ENCODE assay signal across 1 cellular context in the genomic region with DNA sequence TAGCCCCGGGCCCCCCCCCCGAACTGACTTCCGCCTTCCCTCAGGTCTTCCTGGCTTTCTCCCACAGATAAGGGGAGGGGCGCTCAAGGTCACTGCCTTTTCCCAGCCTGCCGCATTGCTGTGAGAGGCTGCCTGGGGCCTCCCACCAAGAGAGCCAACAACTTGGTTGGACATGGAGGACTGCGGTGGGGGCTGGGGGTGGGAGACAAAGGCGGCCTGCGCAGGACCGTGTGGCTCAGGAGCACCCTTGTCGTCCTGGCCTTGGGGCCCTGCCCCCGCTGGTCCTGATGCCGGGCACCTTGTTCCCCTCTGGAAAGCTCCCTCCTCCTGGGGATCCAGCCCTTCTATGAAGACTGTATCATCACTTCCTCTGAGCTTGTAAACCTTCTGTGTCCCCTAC.
TF ChIP-seq lines count a peak whose summit lies in the region.

No MANE protein-coding gene starts in this region.

TF ChIP-seq in GM23338, 12 proteins besides CTCF, POLR2A, EP300 and RAD21 (continued from another document):
- TF ChIP-seq, protein P1, sequence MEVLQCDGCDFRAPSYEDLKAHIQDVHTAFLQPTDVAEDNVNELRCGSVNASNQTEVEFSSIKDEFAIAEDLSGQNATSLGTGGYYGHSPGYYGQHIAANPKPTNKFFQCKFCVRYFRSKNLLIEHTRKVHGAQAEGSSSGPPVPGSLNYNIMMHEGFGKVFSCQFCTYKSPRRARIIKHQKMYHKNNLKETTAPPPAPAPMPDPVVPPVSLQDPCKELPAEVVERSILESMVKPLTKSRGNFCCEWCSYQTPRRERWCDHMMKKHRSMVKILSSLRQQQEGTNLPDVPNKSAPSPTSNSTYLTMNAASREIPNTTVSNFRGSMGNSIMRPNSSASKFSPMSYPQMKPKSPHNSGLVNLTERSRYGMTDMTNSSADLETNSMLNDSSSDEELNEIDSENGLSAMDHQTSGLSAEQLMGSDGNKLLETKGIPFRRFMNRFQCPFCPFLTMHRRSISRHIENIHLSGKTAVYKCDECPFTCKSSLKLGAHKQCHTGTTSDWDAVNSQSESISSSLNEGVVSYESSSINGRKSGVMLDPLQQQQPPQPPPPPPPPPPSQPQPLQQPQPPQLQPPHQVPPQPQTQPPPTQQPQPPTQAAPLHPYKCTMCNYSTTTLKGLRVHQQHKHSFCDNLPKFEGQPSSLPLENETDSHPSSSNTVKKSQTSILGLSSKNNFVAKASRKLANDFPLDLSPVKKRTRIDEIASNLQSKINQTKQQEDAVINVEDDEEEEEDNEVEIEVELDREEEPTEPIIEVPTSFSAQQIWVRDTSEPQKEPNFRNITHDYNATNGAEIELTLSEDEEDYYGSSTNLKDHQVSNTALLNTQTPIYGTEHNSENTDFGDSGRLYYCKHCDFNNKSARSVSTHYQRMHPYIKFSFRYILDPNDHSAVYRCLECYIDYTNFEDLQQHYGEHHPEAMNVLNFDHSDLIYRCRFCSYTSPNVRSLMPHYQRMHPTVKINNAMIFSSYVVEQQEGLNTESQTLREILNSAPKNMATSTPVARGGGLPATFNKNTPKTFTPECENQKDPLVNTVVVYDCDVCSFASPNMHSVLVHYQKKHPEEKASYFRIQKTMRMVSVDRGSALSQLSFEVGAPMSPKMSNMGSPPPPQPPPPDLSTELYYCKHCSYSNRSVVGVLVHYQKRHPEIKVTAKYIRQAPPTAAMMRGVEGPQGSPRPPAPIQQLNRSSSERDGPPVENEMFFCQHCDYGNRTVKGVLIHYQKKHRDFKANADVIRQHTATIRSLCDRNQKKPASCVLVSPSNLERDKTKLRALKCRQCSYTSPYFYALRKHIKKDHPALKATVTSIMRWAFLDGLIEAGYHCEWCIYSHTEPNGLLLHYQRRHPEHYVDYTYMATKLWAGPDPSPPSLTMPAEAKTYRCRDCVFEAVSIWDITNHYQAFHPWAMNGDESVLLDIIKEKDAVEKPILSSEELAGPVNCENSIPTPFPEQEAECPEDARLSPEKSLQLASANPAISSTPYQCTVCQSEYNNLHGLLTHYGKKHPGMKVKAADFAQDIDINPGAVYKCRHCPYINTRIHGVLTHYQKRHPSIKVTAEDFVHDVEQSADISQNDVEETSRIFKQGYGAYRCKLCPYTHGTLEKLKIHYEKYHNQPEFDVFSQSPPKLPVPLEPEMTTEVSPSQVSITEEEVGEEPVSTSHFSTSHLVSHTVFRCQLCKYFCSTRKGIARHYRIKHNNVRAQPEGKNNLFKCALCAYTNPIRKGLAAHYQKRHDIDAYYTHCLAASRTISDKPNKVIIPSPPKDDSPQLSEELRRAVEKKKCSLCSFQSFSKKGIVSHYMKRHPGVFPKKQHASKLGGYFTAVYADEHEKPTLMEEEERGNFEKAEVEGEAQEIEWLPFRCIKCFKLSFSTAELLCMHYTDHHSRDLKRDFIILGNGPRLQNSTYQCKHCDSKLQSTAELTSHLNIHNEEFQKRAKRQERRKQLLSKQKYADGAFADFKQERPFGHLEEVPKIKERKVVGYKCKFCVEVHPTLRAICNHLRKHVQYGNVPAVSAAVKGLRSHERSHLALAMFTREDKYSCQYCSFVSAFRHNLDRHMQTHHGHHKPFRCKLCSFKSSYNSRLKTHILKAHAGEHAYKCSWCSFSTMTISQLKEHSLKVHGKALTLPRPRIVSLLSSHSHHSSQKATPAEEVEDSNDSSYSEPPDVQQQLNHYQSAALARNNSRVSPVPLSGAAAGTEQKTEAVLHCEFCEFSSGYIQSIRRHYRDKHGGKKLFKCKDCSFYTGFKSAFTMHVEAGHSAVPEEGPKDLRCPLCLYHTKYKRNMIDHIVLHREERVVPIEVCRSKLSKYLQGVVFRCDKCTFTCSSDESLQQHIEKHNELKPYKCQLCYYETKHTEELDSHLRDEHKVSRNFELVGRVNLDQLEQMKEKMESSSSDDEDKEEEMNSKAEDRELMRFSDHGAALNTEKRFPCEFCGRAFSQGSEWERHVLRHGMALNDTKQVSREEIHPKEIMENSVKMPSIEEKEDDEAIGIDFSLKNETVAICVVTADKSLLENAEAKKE (CRISPR knock-in tag; IDR thresholded peaks at IDR 0.05), result no peak
- no peak for TF ChIP-seq JUNB (IDR thresholded peaks at IDR 0.05; ENCODE audit: unreplicated experiment)
- no peak for TF ChIP-seq EZH2phosphoT487 (IDR thresholded peaks at IDR 0.05; ENCODE audit: unreplicated experiment)
- TF ChIP-seq STAT1 (IDR thresholded peaks at IDR 0.05; ENCODE audit: unreplicated experiment), result no peak
- TF ChIP-seq CREB1 (CRISPR knock-in tag; IDR thresholded peaks at IDR 0.05; ENCODE audit: low read depth), result no peak
